ENCODE assay signal across 17 cellular contexts in the genomic region with DNA sequence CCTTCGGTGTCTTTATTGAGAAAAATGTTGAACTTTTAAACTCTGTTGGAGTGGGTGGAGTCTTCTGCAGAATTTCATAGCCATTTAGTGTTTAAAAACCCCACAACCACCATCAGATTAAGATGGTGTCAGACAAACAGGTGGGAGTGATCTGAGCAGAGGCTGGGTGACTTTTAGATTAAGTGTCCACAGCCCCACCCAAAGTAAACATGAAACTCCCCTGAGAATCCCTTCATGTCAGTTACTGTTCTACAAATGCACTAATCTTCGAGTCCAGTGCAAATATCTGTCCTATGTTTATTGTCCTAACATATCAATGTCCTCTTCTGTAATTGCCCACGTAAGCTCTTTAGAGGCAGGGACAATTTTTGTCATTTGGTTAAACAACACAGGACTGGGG.
DNase-seq lines count a peak whose midpoint lies in the region; ATAC-seq lines count a peak whose summit lies in the region.
"Had no signal": no experiment of that assay in that cellular context is flagged by ENCODE, and none has a peak within 500 bp of the region (broad histone marks: within the 10 kb centered on the region; RNA-seq: fewer than 3 reads in every experiment).

No MANE protein-coding gene starts in this region.

- H3K4me1 Mint-ChIP-seq in activated CD4-positive, alpha-beta T cell treated with anti-CD3 and anti-CD28 coated beads, Interleukin-2, amount 10 ng/mL, durations not matched to agents 24 days and 14 days: peaks cover 53% of the 10 kb centered on the region
- H3K4me1 Mint-ChIP-seq in activated T-helper 17 cell treated with anti-CD3 and anti-CD28 coated beads, Interleukin-2, amount 50 U/mL, for 72 hours: peaks cover 44% of the 10 kb centered on the region

- peaks cover 31% of the 10 kb centered on the region for H3K9me3 Mint-ChIP-seq in activated CD4-positive, alpha-beta T cell treated with anti-CD3 and anti-CD28 coated beads, Interleukin-2, amount 10 ng/mL, durations not matched to agents 24 days and 14 days
- peaks cover 4% of the 10 kb centered on the region for H3K9me3 Mint-ChIP-seq in activated T-helper 17 cell treated with anti-CD3 and anti-CD28 coated beads, Interleukin-2, amount 50 U/mL, for 72 hours
- H3K9me3 Mint-ChIP-seq: activated naive CD4-positive, alpha-beta T cell treated with anti-CD3 and anti-CD28 coated beads for 36 hours had no signal

- H3K27me3 Mint-ChIP-seq in activated CD4-positive, alpha-beta T cell treated with anti-CD3 and anti-CD28 coated beads, Interleukin-2, amount 10 ng/mL, durations not matched to agents 24 days and 14 days: no peaks in the 10 kb centered on the region
- H3K27me3 Mint-ChIP-seq in activated T-helper 17 cell treated with anti-CD3 and anti-CD28 coated beads, Interleukin-2, amount 50 U/mL, for 72 hours: no peaks in the 10 kb centered on the region

- H3K27ac Mint-ChIP-seq in activated CD4-positive, alpha-beta T cell treated with anti-CD3 and anti-CD28 coated beads, Interleukin-2, amount 10 ng/mL, durations not matched to agents 24 days and 14 days: peak overlapping the region; percentile 98
- H3K27ac Mint-ChIP-seq in activated T-helper 17 cell treated with anti-CD3 and anti-CD28 coated beads, Interleukin-2, amount 50 U/mL, for 72 hours: peak overlapping the region; percentile 56
- H3K27ac Mint-ChIP-seq: activated naive CD4-positive, alpha-beta T cell treated with anti-CD3 and anti-CD28 coated beads for 36 hours had no signal

- H3K4me3 Mint-ChIP-seq in activated CD4-positive, alpha-beta T cell treated with anti-CD3 and anti-CD28 coated beads, Interleukin-2, amount 10 ng/mL, durations not matched to agents 24 days and 14 days: peak overlapping the region; percentile 56
- H3K4me3 Mint-ChIP-seq in activated T-helper 17 cell treated with anti-CD3 and anti-CD28 coated beads, Interleukin-2, amount 50 U/mL, for 72 hours: peak overlapping the region; percentile 59
- H3K4me3 Mint-ChIP-seq: activated naive CD4-positive, alpha-beta T cell treated with anti-CD3 and anti-CD28 coated beads for 36 hours had no signal

- H3K36me3 Mint-ChIP-seq in activated CD4-positive, alpha-beta T cell treated with anti-CD3 and anti-CD28 coated beads, Interleukin-2, amount 10 ng/mL, durations not matched to agents 24 days and 14 days (ENCODE audit: low read depth): peaks cover 20% of the 10 kb centered on the region
- no peaks in the 10 kb centered on the region for H3K36me3 Mint-ChIP-seq in activated T-helper 17 cell treated with anti-CD3 and anti-CD28 coated beads, Interleukin-2, amount 50 U/mL, for 72 hours (ENCODE audit: low read depth)

- ATAC-seq in GM21723 (IDR thresholded peaks at IDR 0.05; ENCODE audit: unreplicated experiment): peak; percentile 48
- peak; percentile 66 for ATAC-seq in activated T-helper 17 cell treated with anti-CD3 and anti-CD28 coated beads, Interleukin-2, amount 50 U/mL, for 72 hours (replicated peaks)
- no peak for ATAC-seq in GM19395 (IDR thresholded peaks at IDR 0.05; ENCODE audit: unreplicated experiment)

- in situ Hi-C loops in KBM-7 (cut with MboI; ENCODE audit: low pct_unique_long_range_greater_than_20kb, low sequenced_read_pairs): no loop called here

- no peak for DNase-seq in activated CD4-positive, alpha-beta T cell treated with anti-CD3 and anti-CD28 coated beads, Interleukin-2, amount 10 ng/mL, durations not matched to agents 24 days and 14 days
- no peak for DNase-seq in activated CD4-positive, alpha-beta T cell treated with anti-CD3 and anti-CD28 coated beads, Interleukin-2, amount 50 U/mL, for 1 hour
- DNase-seq in retina (peak; percentile 18), NCI-H2029 treated with DMSO at 0.1 percent for 48 hours (lab: John Stamatoyannopoulos, UW) (no peak), KBM-7 (no peak)
- DNase-seq: activated CD8-positive, alpha-beta memory T cell treated with anti-CD3 and anti-CD28 coated beads for 24 hours; activated naive CD4-positive, alpha-beta T cell treated with anti-CD3 and anti-CD28 coated beads for 36 hours; effector CD4-positive, alpha-beta T cell; hippocampal formation; kidney glomerular epithelial cell; NCI-H1048; NCI-H2227 treated with DMSO at 0.1 percent for 48 hours; ovary; stimulated activated naive CD4-positive, alpha-beta T cell had no signal

- intact Hi-C loops in activated CD4-positive, alpha-beta T cell treated with anti-CD3 and anti-CD28 coated beads, Interleukin-2, amount 10 ng/mL, durations not matched to agents 24 days and 14 days (cut with micrococcal nuclease): loop anchor here (1.0 to 2.0 kb wide), 6 partner anchors 48 to 174 kb away; no protein-coding TSS in a partner anchor
